Comparison of ENCODE assay signal across 8 cellular contexts in genomic region chr15:74599156-74599555, GRCh38. TPM values are rescaled to one million over a fixed set of nuclear protein-coding genes. Genes with fewer than 3 reads are reported as not detected.
DNase-seq lines count a peak whose midpoint lies in the region; ATAC-seq and TF ChIP-seq lines count a peak whose summit lies in the region.

No MANE protein-coding gene starts in this region.

- H3K36me3 ChIP-seq in cardiac muscle cell (peaks cover 8% of the 10 kb centered on the region), mucosa of descending colon (ENCODE audit: low read depth) (no peaks in the 10 kb centered on the region), urinary bladder (ENCODE audit: insufficient read depth) (no peaks in the 10 kb centered on the region)

- H3K4me1 ChIP-seq in cardiac muscle cell (ENCODE audit: low read depth) = peaks cover 15% of the 10 kb centered on the region
- H3K4me1 ChIP-seq in mucosa of descending colon (ENCODE audit: low read depth) = peaks cover 15% of the 10 kb centered on the region
- H3K4me1 ChIP-seq in urinary bladder (ENCODE audit: insufficient read depth) = no peaks in the 10 kb centered on the region

- H3K27ac ChIP-seq in cardiac muscle cell (peak overlapping the region; percentile 50), urinary bladder (ENCODE audit: low read depth) (no peak overlapping the region)

- ATAC-seq in Right ventricle myocardium inferior = no peak
- ATAC-seq in mucosa of descending colon = no peak

- DNase-seq in cardiac muscle cell (ENCODE audit: low read depth in 1 of 2, low spot score in 1 of 2) (no peak), Right ventricle myocardium inferior (ENCODE audit: missing footprints) (no peak), cardiac fibroblast (ENCODE audit: low read depth in 2 of 2) (no peak), mucosa of descending colon (no peak), NCI-H2081 (lab: John Stamatoyannopoulos, UW) (no peak), putamen (ENCODE audit: low spot score) (no peak), HCEC 1CT (no peak)

- intact Hi-C loops in Right ventricle myocardium inferior (cut with DNase I) (no loop called here), mucosa of descending colon (cut with DNase I, micrococcal nuclease) (no loop called here)

- no peaks in the 10 kb centered on the region for H3K27me3 ChIP-seq in cardiac muscle cell

- TF ChIP-seq CTCF in cardiac muscle cell (IDR thresholded peaks at IDR 0.05; ENCODE audit: low read depth, low read length) (no peak), cardiac fibroblast (IDR thresholded peaks at IDR 0.05; ENCODE audit: low read depth, low read length) (no peak), mucosa of descending colon (IDR thresholded peaks at IDR 0.05) (no peak)

- H3K9me3 ChIP-seq in cardiac muscle cell (ENCODE audit: low read depth) = no peaks in the 10 kb centered on the region
- no peaks in the 10 kb centered on the region for H3K9me3 ChIP-seq in mucosa of descending colon

- WGBS in urinary bladder = 54% methylated on average over 15 of the region's 15 CpGs

- H3K4me3 ChIP-seq in cardiac muscle cell = no peak overlapping the region
- peak overlapping the region; percentile 63 to 66 for H3K4me3 ChIP-seq in cardiac fibroblast (replicated peaks in 1 of 2; ENCODE audit: low read depth in 2 of 2, low read length in 2 of 2)
- H3K4me3 ChIP-seq in mucosa of descending colon = peak overlapping the region; percentile 23
- H3K4me3 ChIP-seq in urinary bladder (ENCODE audit: low read depth, low read length) = peak overlapping the region; percentile 52

RNA-seq across cellular contexts. Expression of gene CLK3, which starts 16.5 kb away (rescaled TPM):
- 193 and 319 TPM in 2 replicates for total RNA-seq in cardiac muscle cell
- polyA plus RNA-seq in cardiac muscle cell = 100 and 125 TPM in 2 replicates
- 47.3 TPM for total RNA-seq in Right ventricle myocardium inferior
- 100 to 1,000 TPM in 2 of 3 donors, 10 to 100 TPM in 1; 92.7 to 120 (median 110) TPM for total RNA-seq in mucosa of descending colon
- 31.5 TPM for total RNA-seq in urinary bladder
- 76.3 TPM for polyA plus RNA-seq in urinary bladder

RNA-seq across cellular contexts. Expression of gene ARID3B, which starts 58.1 kb away (rescaled TPM):
- 60.7 and 69.8 TPM in 2 replicates for total RNA-seq in cardiac muscle cell
- 70.5 and 72.6 TPM in 2 replicates for polyA plus RNA-seq in cardiac muscle cell
- 1.4 TPM for total RNA-seq in Right ventricle myocardium inferior
- total RNA-seq in mucosa of descending colon = 10 to 100 TPM; 10.3 to 14.5 (median 11.5) TPM
- total RNA-seq in urinary bladder = 4.3 TPM
- 3.0 TPM for polyA plus RNA-seq in urinary bladder
